Comparison of ENCODE assay signal across 22 cellular contexts in the genomic region with DNA sequence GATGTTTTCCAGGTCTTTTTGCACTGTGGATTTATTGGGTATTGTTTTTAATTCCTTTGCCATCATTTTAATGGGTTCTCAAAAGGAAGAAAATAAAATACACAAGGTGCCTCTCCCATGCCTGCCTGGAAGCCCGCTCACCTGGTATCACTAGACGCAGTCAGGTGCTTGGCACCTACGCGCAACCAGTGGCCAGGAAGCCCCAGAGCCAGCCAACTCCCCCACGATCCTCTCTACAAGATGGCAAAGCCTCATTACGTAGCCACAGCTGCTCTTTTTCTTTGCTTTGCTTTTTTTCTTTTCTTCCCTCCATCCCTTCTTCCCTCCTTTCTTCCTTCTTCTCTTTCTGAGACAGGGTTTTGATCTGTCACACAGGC. TPM values are rescaled to one million over a fixed set of nuclear protein-coding genes. Genes with fewer than 3 reads are reported as not detected.
DNase-seq lines count a peak whose midpoint lies in the region; ATAC-seq, FAIRE-seq and TF ChIP-seq lines count a peak whose summit lies in the region.
"Had no signal": no experiment of that assay in that cellular context is flagged by ENCODE, and none has a peak within 500 bp of the region (broad histone marks: within the 10 kb centered on the region; RNA-seq: fewer than 3 reads in every experiment).

No MANE protein-coding gene starts in this region.

- DNase-seq in heart left ventricle (no peak), Right ventricle myocardium superior (no peak), H1 (ENCODE audit: low read depth in 1 of 2, low spot score in 2 of 2) (no peak), suprapubic skin (ENCODE audit: low spot score in 2 of 2) (peak in 1 of 2 donors; percentile 44), cerebellum (ENCODE audit: low spot score) (no peak), small intestine (no peak)
- DNase-seq in NK-92 treated with Interleukin-12 subunit alpha and Interleukin-12 subunit beta, amount 100 ng/mL, for 24 hours (lab: John Stamatoyannopoulos, UW), result no peak
- DNase-seq: 8988T; BE2C; CD4-positive, CD25-positive, alpha-beta regulatory T cell; COR-L47; DMS153; GF-D8; GM23248; HCEC 1CT; Kasumi-1; MG63; NCI-H1048; NCI-H1436; NCI-H2081; SIG-M5 had no signal

- H3K27me3 ChIP-seq in heart left ventricle (no peaks in the 10 kb centered on the region), H1 (replicated peaks in 1 of 4; ENCODE audit: control insufficient read depth in 3 of 4, extremely low read depth in 1 of 4, insufficient read depth in 3 of 4, low read length in 3 of 4) (no peaks in the 10 kb centered on the region; a peak in 1 of 7 replicates), parathyroid adenoma (ENCODE audit: control insufficient read depth, insufficient read depth, low read length) (no peaks in the 10 kb centered on the region), suprapubic skin (no peaks in the 10 kb centered on the region), small intestine (ENCODE audit: control insufficient read depth in 2 of 2, insufficient read depth in 2 of 2, low read length in 2 of 2) (peaks cover 0 to 4% of the 10 kb centered on the region in 2 donors)
- H3K27me3 ChIP-seq: BE2C, MG63 had no signal

- H2AFZ ChIP-seq in H1 (ENCODE audit: low read length) (no peak overlapping the region), parathyroid adenoma (no peak overlapping the region)
- H2AFZ ChIP-seq: GM23248 had no signal

- H3K23me2 ChIP-seq in H1 (ENCODE audit: low read depth, low read length), result peaks cover 2% of the 10 kb centered on the region; the same call in 1 of the 2 replicates

- no peak overlapping the region for H3K56ac ChIP-seq in H1 (replicated peaks; ENCODE audit: insufficient read length, low read depth, low read length)

- FAIRE-seq in H1 (lab: Jason Lieb, UNC) (no peak), small intestine (lab: Jason Lieb, UNC) (no peak)

- H3K79me2 ChIP-seq in H1 (ENCODE audit: control insufficient read depth in 1 of 2, insufficient read depth in 2 of 2, low read length in 2 of 2), result peaks cover 0 to 25% of the 10 kb centered on the region in 2 experiments; a peak in 1 of 4 replicates
- no peaks in the 10 kb centered on the region for H3K79me2 ChIP-seq in parathyroid adenoma

- no peak for TF ChIP-seq CTCF in heart left ventricle (IDR thresholded peaks at IDR 0.05)
- TF ChIP-seq CTCF in H1 (IDR thresholded peaks at IDR 0.05; ENCODE audit: control extremely low read depth in 1 of 3, insufficient read depth in 1 of 3, low read depth in 1 of 3, low read length in 3 of 3), result no peak
- no peak for TF ChIP-seq CTCF in parathyroid adenoma (IDR thresholded peaks at IDR 0.05)
- no peak for TF ChIP-seq CTCF in suprapubic skin (IDR thresholded peaks at IDR 0.05)

- 81 to 89% (median 85%) methylated on average over 6 of the region's 6 CpGs for WGBS in heart left ventricle, 4 donors
- 84% methylated on average over 6 of the region's 6 CpGs; no CpG with 5 or more reads in 1 of the 2 experiments for WGBS in H1 (ENCODE audit: extremely low coverage in 1 of 2, insufficient coverage in 1 of 2, insufficient read length in 1 of 2, insufficient replicate concordance in 2 of 2, low coverage in 1 of 2, low lambda C conversion rate in 2 of 2, missing lambda C conversion rate in 1 of 2), 2 experiments
- 90% methylated on average over 6 of the region's 6 CpGs for WGBS in suprapubic skin
- WGBS in small intestine, 3 donors, result 83 to 94% (median 93%) methylated on average over 6 of the region's 6 CpGs

- CTCF ChIA-PET in H1 (lab: Charles Lee; ENCODE audit: partially characterized antibody), result interaction anchor here (1.0 kb wide), 1 partner anchor 35 kb away, joined by 3 read pairs; a partner anchor contains a TSS

- H3K36me3 ChIP-seq in heart left ventricle (no peaks in the 10 kb centered on the region), H1 (ENCODE audit: control insufficient read depth in 2 of 4, insufficient read depth in 4 of 4, low read length in 3 of 4) (no peaks in the 10 kb centered on the region; a peak in 1 of 8 replicates), parathyroid adenoma (ENCODE audit: control insufficient read depth, insufficient read depth, low read length) (no peaks in the 10 kb centered on the region), suprapubic skin (no peaks in the 10 kb centered on the region), small intestine (ENCODE audit: control insufficient read depth in 2 of 2, insufficient read depth in 2 of 2, low read length in 2 of 2) (no peaks in the 10 kb centered on the region)
- H3K36me3 ChIP-seq: BE2C, MG63 had no signal

- no peak overlapping the region for H2BK120ac ChIP-seq in H1 (replicated peaks; ENCODE audit: low read depth, low read length)

- H2BK12ac ChIP-seq in H1 (ENCODE audit: low read depth, low read length), result peak overlapping the region; percentile 23; the same call in 1 of the 2 replicates

- H3K18ac ChIP-seq in H1 (ENCODE audit: extremely low read depth, low read length), result no peak overlapping the region

- no peak overlapping the region for H2BK20ac ChIP-seq in H1 (ENCODE audit: low read length)

- no peak overlapping the region for H2BK5ac ChIP-seq in H1 (ENCODE audit: low read depth, low read length)

- H3K9ac ChIP-seq in H1 (replicated peaks in 1 of 4; ENCODE audit: extremely low read depth in 1 of 4, low read depth in 3 of 4, low read length in 3 of 4), result no peak overlapping the region
- H3K9ac ChIP-seq in parathyroid adenoma, result no peak overlapping the region
- H3K9ac ChIP-seq: GM23248 had no signal

- H4K91ac ChIP-seq in H1 (replicated peaks; ENCODE audit: insufficient read length, low read length), result no peak overlapping the region

- H3K79me1 ChIP-seq in H1 (ENCODE audit: low read depth, low read length), result no peaks in the 10 kb centered on the region; the same call in 1 of the 2 replicates

- H3K4me3 ChIP-seq in heart left ventricle, result no peak overlapping the region
- no peak overlapping the region for H3K4me3 ChIP-seq in H1 (ENCODE audit: extremely low read depth in 1 of 4, insufficient read depth in 2 of 4, low read depth in 3 of 4, low read length in 4 of 4)
- no peak overlapping the region for H3K4me3 ChIP-seq in parathyroid adenoma (ENCODE audit: low read depth, low read length)
- no peak overlapping the region for H3K4me3 ChIP-seq in suprapubic skin
- no peak overlapping the region for H3K4me3 ChIP-seq in small intestine (ENCODE audit: low read depth in 1 of 2, low read length in 2 of 2)
- H3K4me3 ChIP-seq: GM23248, MG63 had no signal

- no peak overlapping the region for H4K8ac ChIP-seq in H1 (ENCODE audit: extremely low read depth, insufficient read depth, low read length)

- no peak overlapping the region for H2AK5ac ChIP-seq in H1 (ENCODE audit: low read depth, low read length)

- intact Hi-C loops in heart left ventricle (cut with DNase I) (loop anchor here in 3 of 10 donors (2.0 to 5.0 kb wide), 4 partner anchors 34 to 84 kb away; a partner anchor contains a TSS), Right ventricle myocardium superior (cut with DNase I) (no loop called here)

- no peak overlapping the region for H3K14ac ChIP-seq in H1 (ENCODE audit: insufficient read length)

- H3K27ac ChIP-seq in heart left ventricle, result peak overlapping the region; percentile 38 to 83 (median 72)
- H3K27ac ChIP-seq in H1 (ENCODE audit: low read depth, low read length), result no peak overlapping the region
- H3K27ac ChIP-seq in parathyroid adenoma, result peak overlapping the region; percentile 58
- peak overlapping the region; percentile 18 for H3K27ac ChIP-seq in suprapubic skin
- no peak overlapping the region for H3K27ac ChIP-seq in small intestine (ENCODE audit: low read depth in 1 of 2, low read length in 1 of 2)
- H3K27ac ChIP-seq: GM23248 had no signal

- TF ChIP-seq RAD21 in H1 (IDR thresholded peaks at IDR 0.05 in 1 of 2, conservative IDR thresholded peaks at IDR 0.05 in 1 of 2; ENCODE audit: low read depth in 2 of 2, low read length in 2 of 2), result no peak

- peaks cover 2 to 14% of the 10 kb centered on the region in 2 experiments for H4K20me1 ChIP-seq in H1 (replicated peaks in 1 of 2; ENCODE audit: control insufficient read depth in 1 of 2, insufficient read depth in 2 of 2, low read length in 2 of 2)

- no peak for ATAC-seq in heart left ventricle
- no peak for ATAC-seq in Right ventricle myocardium superior (ENCODE audit: poor library complexity)

- TF ChIP-seq EP300 in H1 (IDR thresholded peaks at IDR 0.05; ENCODE audit: borderline replicate concordance in 1 of 2, low read depth in 2 of 2, low read length in 2 of 2) (no peak), suprapubic skin (IDR thresholded peaks at IDR 0.05) (no peak)

- POLR2A ChIA-PET in H1 (lab: Charles Lee; ENCODE audit: partially characterized antibody), result interaction anchor here (1.5 kb wide), 1 partner anchor 34 kb away, joined by 5 read pairs; a partner anchor contains a TSS

- no peak overlapping the region for H2BK15ac ChIP-seq in H1 (ENCODE audit: low read length)

- no peak overlapping the region for H3K23ac ChIP-seq in H1 (ENCODE audit: insufficient read length)

- no peak for TF ChIP-seq POLR2A in heart left ventricle (IDR thresholded peaks at IDR 0.05)
- TF ChIP-seq POLR2A in H1 (IDR thresholded peaks at IDR 0.05; ENCODE audit: control extremely low read depth in 1 of 2, low read depth in 2 of 2, low read length in 2 of 2), result no peak
- TF ChIP-seq POLR2A in suprapubic skin (IDR thresholded peaks at IDR 0.05), result no peak

- H3K4ac ChIP-seq in H1 (replicated peaks; ENCODE audit: insufficient read length, low read depth, low read length), result no peak overlapping the region

- no peaks in the 10 kb centered on the region for H3K9me3 ChIP-seq in heart left ventricle
- no peaks in the 10 kb centered on the region for H3K9me3 ChIP-seq in H1 (ENCODE audit: insufficient read depth in 2 of 2, low read depth in 1 of 2, low read length in 1 of 2)
- H3K9me3 ChIP-seq in parathyroid adenoma (ENCODE audit: control insufficient read depth, low read length), result no peaks in the 10 kb centered on the region
- H3K9me3 ChIP-seq in suprapubic skin, result no peaks in the 10 kb centered on the region
- no peaks in the 10 kb centered on the region for H3K9me3 ChIP-seq in small intestine (ENCODE audit: control insufficient read depth, low read depth)
- H3K9me3 ChIP-seq: BE2C, MG63 had no signal

- no peak overlapping the region for H4K5ac ChIP-seq in H1 (ENCODE audit: insufficient read length, low read depth, low read length)

- no peak overlapping the region for H3K4me2 ChIP-seq in H1 (ENCODE audit: insufficient read depth in 1 of 2, low read depth in 2 of 2, low read length in 2 of 2)
- H3K4me2 ChIP-seq in parathyroid adenoma (ENCODE audit: low read length), result no peak overlapping the region

- peaks cover 0 to 23% (median 1%) of the 10 kb centered on the region in 12 donors for H3K4me1 ChIP-seq in heart left ventricle
- H3K4me1 ChIP-seq in H1 (replicated peaks in 1 of 4; ENCODE audit: control insufficient read depth in 3 of 4, insufficient read depth in 4 of 4, low read length in 3 of 4), result peaks cover 4 to 12% (median 6%) of the 10 kb centered on the region in 4 experiments
- H3K4me1 ChIP-seq in parathyroid adenoma, result peaks cover 4% of the 10 kb centered on the region
- H3K4me1 ChIP-seq in suprapubic skin, result peaks cover 7% of the 10 kb centered on the region
- no peaks in the 10 kb centered on the region for H3K4me1 ChIP-seq in small intestine (ENCODE audit: control insufficient read depth in 2 of 2, insufficient read depth in 1 of 2, low read depth in 1 of 2, low read length in 1 of 2)
- H3K4me1 ChIP-seq: BE2C had no signal

RNA-seq across cellular contexts. Expression of a gene that starts 34.3 kb away (rescaled TPM):
- total RNA-seq in heart left ventricle (1 to 10 TPM in 8 of 9 donors, under 1 TPM in 1; 0.64 to 2.7 (median 1.8) TPM), Right ventricle myocardium superior (1.6 TPM), suprapubic skin (10 to 100 TPM; 24.3 to 28.2 (median 26.9) TPM), cerebellum (1.3 TPM)
- polyA plus RNA-seq in heart left ventricle (1 to 10 TPM; 2.1 to 2.3 TPM), H1 (2011; rRNA removed) (19.2 and 24.7 TPM in 2 replicates), small intestine (10 to 100 TPM; 23.8 to 51.4 (median 40.5) TPM)
- 42.0 and 42.9 TPM in 2 replicates for total RNA-seq in H1 (2021; fragmentation: NEBNext Ultra II Directional; extraction: Animal tissue kit (Norgen Biotek cat#: 25700))
- 32.1 TPM for polyA plus RNA-seq in H1 (2011; cell fraction: cytosol; rRNA removed)
- polyA plus RNA-seq in H1 (2011; cell fraction: nucleus; rRNA removed), result 38.1 TPM
- 29.5 to 32.8 TPM (median 30.9 TPM) in 4 replicates for polyA plus RNA-seq in H1 (2012, experiment 1 of 2)
- 15.6 TPM for polyA plus RNA-seq in H1 (2012, experiment 2 of 2)
- 22.3 TPM for polyA plus RNA-seq in H1 (2013, experiment 1 of 2)
- polyA plus RNA-seq in H1 (2013, experiment 2 of 2), result 21.9 TPM
- polyA minus RNA-seq in H1 (2011; rRNA and poly(A)+ RNA removed), result 26.8 and 27.1 TPM in 2 replicates
- 19.4 TPM for polyA minus RNA-seq in H1 (2011; cell fraction: cytosol; rRNA and poly(A)+ RNA removed)
- 24.1 TPM for polyA minus RNA-seq in H1 (2011; cell fraction: nucleus; rRNA and poly(A)+ RNA removed)

Comparison
In these comparisons a context has a peak if more than half of its experiments do, and no peak if none do; other contexts are left out.
1. H3K27ac ChIP-seq: peak in heart left ventricle (12 of 12), parathyroid adenoma (single experiment) and suprapubic skin (single experiment); none in H1 (single experiment) and small intestine (0 of 2).